Comparison of ENCODE assay signal across 19 cellular contexts in the genomic region with DNA sequence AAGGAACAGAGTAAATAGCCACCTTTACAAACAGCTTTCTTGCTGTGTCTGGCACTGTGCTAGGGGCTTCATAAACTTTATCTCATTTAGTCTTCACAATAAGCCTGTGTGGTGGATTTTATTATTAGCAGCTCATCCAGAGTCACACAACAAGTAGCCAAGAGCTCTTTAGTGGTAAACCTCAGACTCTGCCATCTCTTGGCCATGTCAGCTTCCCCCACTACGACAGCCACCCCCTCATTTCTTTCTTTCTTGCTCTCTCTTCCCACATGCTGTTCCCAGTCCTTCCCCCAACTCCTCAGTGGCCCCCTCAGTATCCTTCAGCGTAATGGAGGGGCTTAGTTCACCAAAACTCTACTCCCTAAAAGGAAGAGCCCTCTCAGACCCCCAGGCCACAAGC. TPM values are rescaled to one million over a fixed set of nuclear protein-coding genes. Genes with fewer than 3 reads are reported as not detected.
DNase-seq lines count a peak whose midpoint lies in the region; ATAC-seq and TF ChIP-seq lines count a peak whose summit lies in the region.
"Had no signal": no experiment of that assay in that cellular context is flagged by ENCODE, and none has a peak within 500 bp of the region (broad histone marks: within the 10 kb centered on the region; RNA-seq: fewer than 3 reads in every experiment).

No MANE protein-coding gene starts in this region.

- peak overlapping the region; percentile 74 for H3K27ac Mint-ChIP-seq in activated CD4-positive, alpha-beta T cell treated with anti-CD3 and anti-CD28 coated beads, Interleukin-2, amount 10 ng/mL, durations not matched to agents 24 days and 14 days
- peak overlapping the region; percentile 84 for H3K27ac Mint-ChIP-seq in activated naive CD8-positive, alpha-beta T cell treated with anti-CD3 and anti-CD28 coated beads for 36 hours
- peak overlapping the region; percentile 78 to 83 for H3K27ac Mint-ChIP-seq in natural killer cell
- H3K27ac Mint-ChIP-seq: endodermal cell, mesothelial cell of epicardium had no signal

- no peaks in the 10 kb centered on the region for H3K36me3 ChIP-seq in Loucy (ENCODE audit: insufficient read depth, low read length)
- H3K36me3 ChIP-seq: right atrium auricular region, stomach, WERI-Rb-1 had no signal

- H3F3A ChIP-seq in Loucy (ENCODE audit: low read depth) = peaks cover 23% of the 10 kb centered on the region

- ATAC-seq in natural killer cell = no peak
- ATAC-seq in GM18858 (IDR thresholded peaks at IDR 0.05; ENCODE audit: unreplicated experiment) = no peak
- no peak for ATAC-seq in GM18520 (IDR thresholded peaks at IDR 0.05; ENCODE audit: unreplicated experiment)
- ATAC-seq: Right ventricle myocardium inferior had no signal

- peaks cover 4% of the 10 kb centered on the region for H3K9me3 Mint-ChIP-seq in activated CD4-positive, alpha-beta T cell treated with anti-CD3 and anti-CD28 coated beads, Interleukin-2, amount 10 ng/mL, durations not matched to agents 24 days and 14 days
- peaks cover 7% of the 10 kb centered on the region for H3K9me3 Mint-ChIP-seq in activated naive CD8-positive, alpha-beta T cell treated with anti-CD3 and anti-CD28 coated beads for 36 hours
- peaks cover 0 to 3% of the 10 kb centered on the region in 2 donors for H3K9me3 Mint-ChIP-seq in natural killer cell

- H4K20me1 ChIP-seq in Loucy (ENCODE audit: insufficient read depth, low read length, poor library complexity, severe bottlenecking) = no peaks in the 10 kb centered on the region

- no peaks in the 10 kb centered on the region for H3K9me3 ChIP-seq in Loucy (ENCODE audit: insufficient read depth, low read depth, low read length)
- H3K9me3 ChIP-seq: right atrium auricular region, stomach had no signal

- intact Hi-C loops in activated CD4-positive, alpha-beta T cell treated with anti-CD3 and anti-CD28 coated beads, Interleukin-2, amount 10 ng/mL, durations not matched to agents 24 days and 14 days (cut with micrococcal nuclease) = loop anchor here (2.0 kb wide), 1 partner anchor 15 kb away; no protein-coding TSS in a partner anchor
- intact Hi-C loops in natural killer cell (cut with micrococcal nuclease) = loop anchor here (10.0 kb wide), 2 partner anchors 59 to 411 kb away; a partner anchor contains a TSS

- no peak overlapping the region for H2AFZ ChIP-seq in Loucy (ENCODE audit: low read length)

- peaks cover 6% of the 10 kb centered on the region for H3K36me3 Mint-ChIP-seq in activated CD4-positive, alpha-beta T cell treated with anti-CD3 and anti-CD28 coated beads, Interleukin-2, amount 10 ng/mL, durations not matched to agents 24 days and 14 days (ENCODE audit: low read depth)
- H3K36me3 Mint-ChIP-seq in activated naive CD8-positive, alpha-beta T cell treated with anti-CD3 and anti-CD28 coated beads for 36 hours = peaks cover 9% of the 10 kb centered on the region
- H3K36me3 Mint-ChIP-seq in natural killer cell = no peaks in the 10 kb centered on the region
- H3K36me3 Mint-ChIP-seq: mesothelial cell of epicardium had no signal

- H3K79me2 ChIP-seq in Loucy (ENCODE audit: insufficient read depth, low read length) = peaks cover 15% of the 10 kb centered on the region

- TF ChIP-seq CTCF in Loucy (conservative IDR thresholded peaks at IDR 0.05; ENCODE audit: low read length) (no peak), natural killer cell (IDR thresholded peaks at IDR 0.05) (no peak)

- no peaks in the 10 kb centered on the region for H3K27me3 ChIP-seq in Loucy (ENCODE audit: insufficient read depth, low read length, poor library complexity, severe bottlenecking)
- H3K27me3 ChIP-seq: right atrium auricular region had no signal

- peak overlapping the region; percentile 70 for H3K4me2 ChIP-seq in Loucy (ENCODE audit: low read depth, low read length, poor library complexity, severe bottlenecking)

- H3K4me3 ChIP-seq in Loucy (ENCODE audit: low read length, poor library complexity, severe bottlenecking) = peak overlapping the region; percentile 64
- H3K4me3 ChIP-seq: right atrium auricular region, stomach had no signal

- H3K4me1 ChIP-seq in Loucy (ENCODE audit: insufficient read depth, low read length, poor library complexity, severe bottlenecking) = peaks cover 85% of the 10 kb centered on the region

- H3K9me2 ChIP-seq in Loucy (replicated peaks; ENCODE audit: low read depth, low read length) = no peaks in the 10 kb centered on the region

- DNase-seq in activated CD4-positive, alpha-beta T cell treated with anti-CD3 and anti-CD28 coated beads, Interleukin-2, amount 10 ng/mL, durations not matched to agents 24 days and 14 days = no peak
- DNase-seq in activated CD4-positive, alpha-beta T cell treated with anti-CD3 and anti-CD28 coated beads for 48 hours = no peak
- no peak for DNase-seq in activated naive CD8-positive, alpha-beta T cell treated with anti-CD3 and anti-CD28 coated beads for 36 hours
- DNase-seq in natural killer cell = no peak
- DNase-seq in activated effector memory CD4-positive, alpha-beta T cell treated with anti-CD3 and anti-CD28 coated beads, Interleukin-2, amount 50 U/mL, for 16 hours = no peak
- DNase-seq: amygdala, endodermal cell, hypothalamus, Karpas-422, NCI-H1436, stomach, WERI-Rb-1 had no signal

- peaks cover 77% of the 10 kb centered on the region for H3K4me1 Mint-ChIP-seq in activated CD4-positive, alpha-beta T cell treated with anti-CD3 and anti-CD28 coated beads, Interleukin-2, amount 10 ng/mL, durations not matched to agents 24 days and 14 days
- H3K4me1 Mint-ChIP-seq in activated naive CD8-positive, alpha-beta T cell treated with anti-CD3 and anti-CD28 coated beads for 36 hours = peaks cover 72% of the 10 kb centered on the region
- H3K4me1 Mint-ChIP-seq in natural killer cell = peaks cover 85% of the 10 kb centered on the region in 2 donors
- H3K4me1 Mint-ChIP-seq: mesothelial cell of epicardium had no signal

- H3K9ac ChIP-seq in Loucy (ENCODE audit: low read depth, low read length, poor library complexity, severe bottlenecking) = peak overlapping the region; percentile 85

- H3K4me3 Mint-ChIP-seq in activated CD4-positive, alpha-beta T cell treated with anti-CD3 and anti-CD28 coated beads, Interleukin-2, amount 10 ng/mL, durations not matched to agents 24 days and 14 days = peak overlapping the region; percentile 33
- H3K4me3 Mint-ChIP-seq in activated naive CD8-positive, alpha-beta T cell treated with anti-CD3 and anti-CD28 coated beads for 36 hours = peak overlapping the region; percentile 9
- peak overlapping the region; percentile 83 for H3K4me3 Mint-ChIP-seq in natural killer cell
- H3K4me3 Mint-ChIP-seq: endodermal cell, mesothelial cell of epicardium had no signal

- H3K27me3 Mint-ChIP-seq in activated CD4-positive, alpha-beta T cell treated with anti-CD3 and anti-CD28 coated beads, Interleukin-2, amount 10 ng/mL, durations not matched to agents 24 days and 14 days = no peaks in the 10 kb centered on the region
- H3K27me3 Mint-ChIP-seq in activated naive CD8-positive, alpha-beta T cell treated with anti-CD3 and anti-CD28 coated beads for 36 hours = no peaks in the 10 kb centered on the region
- peaks cover 0 to 12% of the 10 kb centered on the region in 2 donors for H3K27me3 Mint-ChIP-seq in natural killer cell (ENCODE audit: low read depth in 2 of 2)

RNA-seq across cellular contexts. Expression of a gene that starts 1.2 kb away (rescaled TPM):
- total RNA-seq in activated CD4-positive, alpha-beta T cell treated with anti-CD3 and anti-CD28 coated beads, Interleukin-2, amount 10 ng/mL, durations not matched to agents 24 days and 14 days = not detected in 2 replicates
- total RNA-seq in activated naive CD8-positive, alpha-beta T cell treated with anti-CD3 and anti-CD28 coated beads for 36 hours = under 1 TPM; 0.27 to 0.32 TPM
- total RNA-seq in natural killer cell = 10 to 100 TPM in 2 of 3 donors, 1 to 10 TPM in 1; 9.6 to 38.2 (median 19.7) TPM
- total RNA-seq: endodermal cell, mesothelial cell of epicardium, right atrium auricular region had no signal

RNA-seq across cellular contexts. Expression of a gene that starts 19.9 kb away (rescaled TPM):
- total RNA-seq in activated CD4-positive, alpha-beta T cell treated with anti-CD3 and anti-CD28 coated beads, Interleukin-2, amount 10 ng/mL, durations not matched to agents 24 days and 14 days = 1.1 and 1.4 TPM in 2 replicates
- 1 to 10 TPM; 4.9 to 5.1 TPM for total RNA-seq in activated naive CD8-positive, alpha-beta T cell treated with anti-CD3 and anti-CD28 coated beads for 36 hours
- total RNA-seq in natural killer cell = 1 to 10 TPM; 2.5 to 5.8 (median 3.2) TPM
- total RNA-seq: right atrium auricular region, Right ventricle myocardium inferior had no signal

RNA-seq across cellular contexts. Expression of a gene that starts 36.8 kb away (rescaled TPM):
- total RNA-seq in activated CD4-positive, alpha-beta T cell treated with anti-CD3 and anti-CD28 coated beads, Interleukin-2, amount 10 ng/mL, durations not matched to agents 24 days and 14 days = not detected in 2 replicates
- not detected for total RNA-seq in activated naive CD8-positive, alpha-beta T cell treated with anti-CD3 and anti-CD28 coated beads for 36 hours
- total RNA-seq in natural killer cell = not detected
- total RNA-seq: right atrium auricular region, Right ventricle myocardium inferior, stomach, ureter had no signal

RNA-seq across cellular contexts. Expression of a gene that starts 56.0 kb away (rescaled TPM):
- total RNA-seq in activated CD4-positive, alpha-beta T cell treated with anti-CD3 and anti-CD28 coated beads, Interleukin-2, amount 10 ng/mL, durations not matched to agents 24 days and 14 days = 295 and 297 TPM in 2 replicates
- total RNA-seq in activated naive CD8-positive, alpha-beta T cell treated with anti-CD3 and anti-CD28 coated beads for 36 hours = 100 to 1,000 TPM; 263 to 278 TPM
- total RNA-seq in natural killer cell = 100 to 1,000 TPM; 454 to 485 (median 482) TPM

RNA-seq across cellular contexts. Expression of a gene that starts 58.3 kb away (rescaled TPM):
- total RNA-seq in activated CD4-positive, alpha-beta T cell treated with anti-CD3 and anti-CD28 coated beads, Interleukin-2, amount 10 ng/mL, durations not matched to agents 24 days and 14 days = 57.0 and 60.2 TPM in 2 replicates
- 10 to 100 TPM; 43.8 to 45.9 TPM for total RNA-seq in activated naive CD8-positive, alpha-beta T cell treated with anti-CD3 and anti-CD28 coated beads for 36 hours
- total RNA-seq in natural killer cell = 10 to 100 TPM; 39.6 to 48.6 (median 43.4) TPM

Comparison
In these comparisons a context has a peak if more than half of its experiments do, and no peak if none do; other contexts are left out.
1. H3K4me3 Mint-ChIP-seq: peak in every context shown above with its lines; median percentile 83 in natural killer cell; 33 in activated CD4-positive, alpha-beta T cell treated with anti-CD3 and anti-CD28 coated beads, Interleukin-2, amount 10 ng/mL, durations not matched to agents 24 days and 14 days; 9 in activated naive CD8-positive, alpha-beta T cell treated with anti-CD3 and anti-CD28 coated beads for 36 hours.